1 cellular context compared by ENCODE assay signal in the genomic region with DNA sequence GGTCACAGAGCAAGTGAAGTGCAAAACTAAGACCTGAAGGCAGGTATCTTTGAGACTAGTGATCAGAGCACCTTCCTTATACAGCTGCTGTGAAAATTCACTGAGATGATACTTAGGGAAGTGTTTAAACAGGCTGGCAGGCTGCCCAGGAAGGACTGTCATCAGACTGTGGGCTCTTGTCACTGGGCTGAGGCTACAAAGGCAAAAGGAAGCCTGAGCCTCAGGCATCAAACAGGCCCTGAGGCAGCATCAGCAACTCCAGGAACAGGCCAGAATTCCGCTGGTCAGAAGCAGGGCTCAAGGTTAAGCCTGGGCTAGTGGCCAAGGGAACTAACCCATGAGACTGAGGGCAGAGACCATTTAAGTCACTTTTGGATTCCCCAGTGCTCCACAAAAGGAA.
TF ChIP-seq lines count a peak whose summit lies in the region.

No MANE protein-coding gene starts in this region.

TF ChIP-seq in HepG2, 621 proteins besides CTCF, POLR2A, EP300 and RAD21 (continued from another document):
- TF ChIP-seq, protein P1, sequence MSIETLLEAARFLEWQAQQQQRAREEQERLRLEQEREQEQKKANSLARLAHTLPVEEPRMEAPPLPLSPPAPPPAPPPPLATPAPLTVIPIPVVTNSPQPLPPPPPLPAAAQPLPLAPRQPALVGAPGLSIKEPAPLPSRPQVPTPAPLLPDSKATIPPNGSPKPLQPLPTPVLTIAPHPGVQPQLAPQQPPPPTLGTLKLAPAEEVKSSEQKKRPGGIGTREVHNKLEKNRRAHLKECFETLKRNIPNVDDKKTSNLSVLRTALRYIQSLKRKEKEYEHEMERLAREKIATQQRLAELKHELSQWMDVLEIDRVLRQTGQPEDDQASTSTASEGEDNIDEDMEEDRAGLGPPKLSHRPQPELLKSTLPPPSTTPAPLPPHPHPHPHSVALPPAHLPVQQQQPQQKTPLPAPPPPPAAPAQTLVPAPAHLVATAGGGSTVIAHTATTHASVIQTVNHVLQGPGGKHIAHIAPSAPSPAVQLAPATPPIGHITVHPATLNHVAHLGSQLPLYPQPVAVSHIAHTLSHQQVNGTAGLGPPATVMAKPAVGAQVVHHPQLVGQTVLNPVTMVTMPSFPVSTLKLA (IDR thresholded peaks at IDR 0.05) = no peak
- TF ChIP-seq PITX1 (CRISPR knock-in tag; IDR thresholded peaks at IDR 0.05) (no peak), YY1 (IDR thresholded peaks at IDR 0.05; ENCODE audit: insufficient read depth, insufficient replicate concordance, low read depth, low read length) (no peak), ZNF432 (CRISPR knock-in tag; IDR thresholded peaks at IDR 0.05; ENCODE audit: borderline replicate concordance) (no peak), HNRNPUL1 (IDR thresholded peaks at IDR 0.05; ENCODE audit: low read depth, low read length) (no peak), ZSCAN22 (CRISPR knock-in tag; IDR thresholded peaks at IDR 0.05) (no peak), ARID2 (CRISPR knock-in tag; IDR thresholded peaks at IDR 0.05; ENCODE audit: borderline replicate concordance) (no peak), ZNF772 (CRISPR knock-in tag; IDR thresholded peaks at IDR 0.05) (no peak), CBFB (CRISPR knock-in tag; IDR thresholded peaks at IDR 0.05) (no peak)
